Comparison of ENCODE assay signal across 18 cellular contexts in the genomic region with DNA sequence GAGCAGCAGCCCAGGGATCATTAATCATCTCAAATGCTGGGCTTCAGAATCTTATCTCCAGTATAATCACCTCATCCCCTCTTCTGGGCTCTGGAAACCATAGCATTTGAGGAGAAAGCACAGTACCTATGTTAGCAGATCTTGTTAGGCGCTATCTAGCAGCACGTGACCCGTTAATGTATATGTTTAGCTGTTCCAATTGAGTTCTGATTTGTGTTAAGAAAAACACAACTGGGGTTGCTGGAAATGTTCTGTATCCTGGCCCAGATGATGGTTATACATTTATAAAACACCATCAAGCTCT. TPM values are rescaled to one million over a fixed set of nuclear protein-coding genes. Genes with fewer than 3 reads are reported as not detected.
DNase-seq lines count a peak whose midpoint lies in the region; ATAC-seq, FAIRE-seq and TF ChIP-seq lines count a peak whose summit lies in the region.
"Had no signal": no experiment of that assay in that cellular context is flagged by ENCODE, and none has a peak within 500 bp of the region (broad histone marks: within the 10 kb centered on the region; RNA-seq: fewer than 3 reads in every experiment).

No MANE protein-coding gene starts in this region.

- BruUV-seq in K562 (replicated peaks; lab: Mats Ljungman, UMichigan) = no TSS peak

- TF ChIP-seq EP300 in K562 (IDR thresholded peaks at IDR 0.05; ENCODE audit: low read length) = no peak

- POLR2A ChIA-PET in HEK293 (lab: Yijun Ruan, JAX) (no interaction called here), K562 (lab: Yijun Ruan, JAX) (interaction anchor here (0.6 kb wide), 1 partner anchor 9 kb away, joined by 3 read pairs; no protein-coding TSS in a partner anchor)

- no peak for TF ChIP-seq POLR2A in K562 (conservative IDR thresholded peaks at IDR 0.05)

- H3K4me1 ChIP-seq in HEK293 (ENCODE audit: control insufficient read depth, insufficient read depth, low read length) = peaks cover 10% of the 10 kb centered on the region
- H3K4me1 ChIP-seq in K562 (replicated peaks in 1 of 2; ENCODE audit: control insufficient read depth in 2 of 2, insufficient read depth in 2 of 2, low read length in 2 of 2) = peaks cover 4 to 10% of the 10 kb centered on the region in 2 experiments; a peak in 4 of 5 replicates
- peaks cover 8 to 22% (median 17%) of the 10 kb centered on the region in 3 donors for H3K4me1 ChIP-seq in skeletal muscle tissue (ENCODE audit: control insufficient read depth in 3 of 3, insufficient read depth in 3 of 3, low read length in 3 of 3)

- peaks cover 6 to 21% of the 10 kb centered on the region in 2 experiments for H3K27me3 ChIP-seq in K562 (ENCODE audit: control insufficient read depth in 2 of 2, insufficient read depth in 2 of 2, low read length in 2 of 2)
- H3K27me3 ChIP-seq in skeletal muscle tissue (ENCODE audit: control insufficient read depth in 3 of 3, insufficient read depth in 3 of 3, low read length in 3 of 3) = peaks cover 0 to 3% (median 0%) of the 10 kb centered on the region in 3 donors

- H3K9ac ChIP-seq in K562 (ENCODE audit: insufficient read depth in 1 of 2, low read depth in 2 of 2, low read length in 2 of 2) (no peak overlapping the region), skeletal muscle tissue (ENCODE audit: low read depth in 1 of 3, low read length in 3 of 3) (no peak overlapping the region)

- DNase-seq in NCI-H2227 (lab: John Stamatoyannopoulos, UW; ENCODE audit: unreplicated experiment) = peak; percentile 64
- DNase-seq in K562 (ENCODE audit: extremely low read depth in 1 of 4, low spot score in 3 of 4) = no peak
- no peak for DNase-seq in T-helper 1 cell
- DNase-seq: CD4-positive, CD25-positive, alpha-beta regulatory T cell; DMS153; Kasumi-1; MM.1S; NCI-H1105; NCI-H187; NCI-H446; NCI-H748 treated with DMSO at 0.1 percent for 48 hours; PC-9 had no signal

- no peak overlapping the region for H3K4me3 ChIP-seq in HEK293 (ENCODE audit: low read depth, low read length)
- no peak overlapping the region for H3K4me3 ChIP-seq in K562
- H3K4me3 ChIP-seq in skeletal muscle tissue (ENCODE audit: low read length in 3 of 3) = no peak overlapping the region
- H3K4me3 ChIP-seq: PC-9 had no signal

- TF ChIP-seq RAD21 in K562 (CRISPR knock-in tag; conservative IDR thresholded peaks at IDR 0.05 in 1 of 2, IDR thresholded peaks at IDR 0.05 in 1 of 2) = no peak

- no peak overlapping the region for H2AFZ ChIP-seq in K562 (ENCODE audit: low read depth, low read length)
- H2AFZ ChIP-seq: PC-9 had no signal

- H3K79me2 ChIP-seq in K562 (ENCODE audit: control insufficient read depth, insufficient read depth, low read length) = no peaks in the 10 kb centered on the region

- no peaks in the 10 kb centered on the region for H3K9me3 ChIP-seq in HEK293 (ENCODE audit: control insufficient read depth, insufficient read depth, low read depth, low read length)
- H3K9me3 ChIP-seq in K562 (replicated peaks; ENCODE audit: control insufficient read depth, insufficient read depth, low read depth, low read length) = no peaks in the 10 kb centered on the region
- no peaks in the 10 kb centered on the region for H3K9me3 ChIP-seq in skeletal muscle tissue (ENCODE audit: control insufficient read depth in 3 of 3, low read length in 3 of 3)
- H3K9me3 ChIP-seq: Caco-2 had no signal

- intact Hi-C loops in K562 (cut with micrococcal nuclease) = no loop called here

- H3K27ac ChIP-seq in HEK293 (ENCODE audit: extremely low read depth, low read depth, low read length) (no peak overlapping the region), K562 (ENCODE audit: extremely low read depth, low read depth, low read length) (no peak overlapping the region), skeletal muscle tissue (ENCODE audit: low read depth, low read length) (peak overlapping the region; percentile 72)
- H3K27ac ChIP-seq: PC-9 had no signal

- ATAC-seq in K562 (no peak), HG03097 (IDR thresholded peaks at IDR 0.05; ENCODE audit: low FRiP score, unreplicated experiment) (no peak), HG02840 (IDR thresholded peaks at IDR 0.05; ENCODE audit: low FRiP score, unreplicated experiment) (no peak)

- H3K36me3 ChIP-seq in HEK293 (ENCODE audit: control insufficient read depth in 2 of 2, insufficient read depth in 1 of 2, low read length in 2 of 2) = no peaks in the 10 kb centered on the region
- no peaks in the 10 kb centered on the region for H3K36me3 ChIP-seq in K562 (ENCODE audit: control insufficient read depth, insufficient read depth, low read length)
- H3K36me3 ChIP-seq in skeletal muscle tissue (ENCODE audit: control insufficient read depth in 3 of 3, insufficient read depth in 3 of 3, low read length in 3 of 3) = no peaks in the 10 kb centered on the region

- TF ChIP-seq CTCF in HEK293 (tag by site-specific recombination; IDR thresholded peaks at IDR 0.05) = no peak
- no peak for TF ChIP-seq CTCF in K562 (IDR thresholded peaks at IDR 0.05 in 2 of 3, conservative IDR thresholded peaks at IDR 0.05 in 1 of 3; ENCODE audit: insufficient read depth in 2 of 3, low read depth in 1 of 3, low read length in 3 of 3)

- no peak overlapping the region for H3K4me2 ChIP-seq in K562 (ENCODE audit: insufficient read depth, low read length)
- H3K4me2 ChIP-seq: PC-9 had no signal

- 0 out of 2 replicates have a peak, but pooled peaks cover 6% of the 10 kb centered on the region for H4K20me1 ChIP-seq in K562 (replicated peaks; ENCODE audit: control insufficient read depth, insufficient read depth, low read length)

- in situ Hi-C loops in K562 (cut with MboI) = no loop called here

- FAIRE-seq in K562 (lab: Jason Lieb, UNC) = no peak
- FAIRE-seq: H1 had no signal

- WGBS in K562 (ENCODE audit: insufficient coverage, low coverage, missing lambda C conversion rate) = 9% methylated on average over 3 of the region's 3 CpGs

- CTCF ChIA-PET in HEK293 (lab: Yijun Ruan, JAX) (interaction anchor here (0.7 kb wide), 1 partner anchor 24 kb away, joined by 4 read pairs; no protein-coding TSS in a partner anchor), K562 (lab: Yijun Ruan, JAX; ENCODE audit: low intra/inter-chr PET ratio) (no interaction called here)

- no peaks in the 10 kb centered on the region for H3K9me1 ChIP-seq in K562 (ENCODE audit: control insufficient read depth, insufficient read depth, low read length)

TF ChIP-seq in K562, 482 proteins besides CTCF, POLR2A, EP300 and RAD21 (continues in another document):
- TF ChIP-seq MEIS2 (IDR thresholded peaks at IDR 0.05; ENCODE audit: partially characterized antibody) (peak; percentile 65), CBFA2T3 (IDR thresholded peaks at IDR 0.05) (no peak), PRMT5 (CRISPR knock-in tag; IDR thresholded peaks at IDR 0.05) (no peak)

RNA-seq across cellular contexts. Expression of a gene that starts 25.5 kb away (rescaled TPM):
- 17.4 and 23.9 TPM in 2 replicates for total RNA-seq in K562 (2011; cell fraction: chromatin; rRNA removed; ENCODE audit: low replicate concordance)
- total RNA-seq in K562 (2011; cell fraction: nucleolus; rRNA removed) = 10.8 and 11.7 TPM in 2 replicates
- total RNA-seq in K562 (2011; cell fraction: nucleoplasm; rRNA removed) = 20.8 and 25.6 TPM in 2 replicates
- total RNA-seq in K562 (2014; rRNA removed) = 4.9 and 5.3 TPM in 2 replicates
- 5.8 and 5.9 TPM in 2 replicates for total RNA-seq in K562 (2014; rRNA removed; fragmentation: Illumina TruSeq; extraction: Trizol)
- total RNA-seq in K562 (2015; rRNA removed; fragmentation: Illumina TruSeq; extraction: Trizol) = 3.7 and 5.0 TPM in 2 replicates
- total RNA-seq in K562 (2021) = 5.6 and 6.0 TPM in 2 replicates
- polyA plus RNA-seq in K562 (2011; rRNA removed) = 8.1 and 9.6 TPM in 2 replicates
- 7.7 and 9.3 TPM in 2 replicates for polyA plus RNA-seq in K562 (2011; cell fraction: cytosol; rRNA removed)
- 17.0 and 18.9 TPM in 2 replicates for polyA plus RNA-seq in K562 (2011; cell fraction: nucleus; rRNA removed)
- 5.8 and 9.3 TPM in 2 replicates for polyA plus RNA-seq in K562 (2012)
- 7.0 and 7.3 TPM in 2 replicates for polyA plus RNA-seq in K562 (2014; fragmentation: Illumina TruSeq; extraction: Trizol)
- polyA plus RNA-seq in K562 (2014; fragmentation: Nextera tagmentation; extraction: Ambion mirVana) = 1 to 10 TPM; 4.2 to 6.1 TPM
- polyA plus RNA-seq in K562 (2014; rRNA removed) = 6.9 and 7.3 TPM in 2 replicates
- 9.2 and 12.9 TPM in 2 replicates for polyA minus RNA-seq in K562 (2011; rRNA and poly(A)+ RNA removed)
- polyA minus RNA-seq in K562 (2011; cell fraction: cytosol; rRNA and poly(A)+ RNA removed) = 2.0 and 3.0 TPM in 2 replicates
- polyA minus RNA-seq in K562 (2011; cell fraction: nucleus; rRNA and poly(A)+ RNA removed) = 12.3 and 19.1 TPM in 2 replicates
- 11.5 TPM for total RNA-seq in skeletal muscle tissue

RNA-seq across cellular contexts. Expression of a gene that starts 49.2 kb away (rescaled TPM):
- total RNA-seq in K562 (2011; cell fraction: chromatin; rRNA removed; ENCODE audit: low replicate concordance) = 39.3 and 74.9 TPM in 2 replicates
- 60.9 and 72.5 TPM in 2 replicates for total RNA-seq in K562 (2011; cell fraction: nucleolus; rRNA removed)
- total RNA-seq in K562 (2011; cell fraction: nucleoplasm; rRNA removed) = 49.7 and 55.9 TPM in 2 replicates
- total RNA-seq in K562 (2014; rRNA removed) (51.0 and 56.6 TPM in 2 replicates), K562 (2014; rRNA removed; fragmentation: Illumina TruSeq; extraction: Trizol) (24.6 and 26.3 TPM in 2 replicates), K562 (2015; rRNA removed; fragmentation: Illumina TruSeq; extraction: Trizol) (40.0 and 40.9 TPM in 2 replicates), K562 (2021) (49.2 and 52.7 TPM in 2 replicates), skeletal muscle tissue (5.2 TPM)
- polyA plus RNA-seq in K562 (2011; rRNA removed) (30.8 and 32.8 TPM in 2 replicates), K562 (2014; fragmentation: Illumina TruSeq; extraction: Trizol) (31.6 and 35.1 TPM in 2 replicates), K562 (2014; fragmentation: Nextera tagmentation; extraction: Ambion mirVana) (10 to 100 TPM in 1 of 2 experiments, 1 to 10 TPM in 1; 9.0 to 11.7 TPM), K562 (2014; rRNA removed) (35.5 and 45.5 TPM in 2 replicates)
- 31.2 and 50.1 TPM in 2 replicates for polyA plus RNA-seq in K562 (2011; cell fraction: cytosol; rRNA removed)
- polyA plus RNA-seq in K562 (2011; cell fraction: nucleus; rRNA removed) = 44.5 and 69.3 TPM in 2 replicates
- 22.0 and 27.2 TPM in 2 replicates for polyA plus RNA-seq in K562 (2012)
- polyA minus RNA-seq in K562 (2011; rRNA and poly(A)+ RNA removed) = 20.7 and 30.4 TPM in 2 replicates
- 20.4 and 26.9 TPM in 2 replicates for polyA minus RNA-seq in K562 (2011; cell fraction: cytosol; rRNA and poly(A)+ RNA removed)
- 39.8 and 44.6 TPM in 2 replicates for polyA minus RNA-seq in K562 (2011; cell fraction: nucleus; rRNA and poly(A)+ RNA removed)
